Comparison of ENCODE assay signal across 1 cellular context in genomic region chr3:57961177-57961827, GRCh38.
TF ChIP-seq lines count a peak whose summit lies in the region.

No MANE protein-coding gene starts in this region.

TF ChIP-seq in HepG2, 621 proteins besides CTCF, POLR2A, EP300 and RAD21 (continued from another document and continues in another):
- TF ChIP-seq ZNF503 (CRISPR knock-in tag; IDR thresholded peaks at IDR 0.05) (peak; percentile 76), PBX3 (CRISPR knock-in tag; IDR thresholded peaks at IDR 0.05; ENCODE audit: borderline replicate concordance) (no peak), PCBP2 (optimal IDR thresholded peaks at IDR 0.05; ENCODE audit: low read depth, low read length, poor library complexity, severe bottlenecking) (no peak), ZMYM4 (CRISPR knock-in tag; IDR thresholded peaks at IDR 0.05) (peak; percentile 85), ZNF784 (CRISPR knock-in tag; IDR thresholded peaks at IDR 0.05; ENCODE audit: borderline replicate concordance) (0 out of 2 replicates have a peak, but pooled peaks have one; percentile 36), RXRA (CRISPR knock-in tag; IDR thresholded peaks at IDR 0.05) (peak; percentile 93), TERF1 (CRISPR knock-in tag; IDR thresholded peaks at IDR 0.05) (no peak), THAP9 (CRISPR knock-in tag; IDR thresholded peaks at IDR 0.05; ENCODE audit: borderline replicate concordance) (no peak), ZSCAN25 (CRISPR knock-in tag; IDR thresholded peaks at IDR 0.05) (no peak; the same call in 1 of the 2 replicates), ZNF558 (CRISPR knock-in tag; IDR thresholded peaks at IDR 0.05; ENCODE audit: borderline replicate concordance) (peak; percentile 58; the same call in 1 of the 2 replicates), ZNF704 (CRISPR knock-in tag; IDR thresholded peaks at IDR 0.05; ENCODE audit: borderline replicate concordance) (peak; percentile 37; the same call in 1 of the 2 replicates), ZNF790 (CRISPR knock-in tag; IDR thresholded peaks at IDR 0.05; ENCODE audit: borderline replicate concordance) (no peak), TCF7 (IDR thresholded peaks at IDR 0.05; ENCODE audit: low read depth) (peak; percentile 47; the same call in 1 of the 2 replicates), HOXA7 (CRISPR knock-in tag; IDR thresholded peaks at IDR 0.05) (no peak), EHMT2 (IDR thresholded peaks at IDR 0.05; ENCODE audit: borderline replicate concordance, low read depth, low read length) (no peak), ARHGAP35 (CRISPR knock-in tag; IDR thresholded peaks at IDR 0.05; ENCODE audit: borderline replicate concordance) (no peak), FOXJ3 (CRISPR knock-in tag; IDR thresholded peaks at IDR 0.05; ENCODE audit: borderline replicate concordance) (peak; percentile 85; the same call in 1 of the 2 replicates), NRL (CRISPR knock-in tag; IDR thresholded peaks at IDR 0.05; ENCODE audit: borderline replicate concordance) (0 out of 2 replicates have a peak, but pooled peaks have one; percentile 18), SAP130 (CRISPR knock-in tag; IDR thresholded peaks at IDR 0.05; ENCODE audit: low read depth) (peak; percentile 82), ZNF264 (CRISPR knock-in tag; IDR thresholded peaks at IDR 0.05) (peak; percentile 62; the same call in 1 of the 2 replicates), REST (IDR thresholded peaks at IDR 0.05; ENCODE audit: borderline replicate concordance in 1 of 2, low read depth in 1 of 2, low read length in 2 of 2) (no peak), ZNF75D (CRISPR knock-in tag; IDR thresholded peaks at IDR 0.05; ENCODE audit: borderline replicate concordance) (no peak), SNAPC2 (CRISPR knock-in tag; IDR thresholded peaks at IDR 0.05) (0 out of 2 replicates have a peak, but pooled peaks have one; percentile 31), ZBTB40 (IDR thresholded peaks at IDR 0.05) (no peak), ZBTB40 (CRISPR knock-in tag; IDR thresholded peaks at IDR 0.05) (no peak; the same call in 1 of the 2 replicates), ZIK1 (CRISPR knock-in tag; IDR thresholded peaks at IDR 0.05; ENCODE audit: borderline replicate concordance, low read depth) (no peak), ZBTB20 (CRISPR knock-in tag; IDR thresholded peaks at IDR 0.05; ENCODE audit: borderline replicate concordance, low read depth) (no peak; the same call in 1 of the 2 replicates), ZNF382 (CRISPR knock-in tag; IDR thresholded peaks at IDR 0.05; ENCODE audit: borderline replicate concordance) (no peak), NFE2 (CRISPR knock-in tag; IDR thresholded peaks at IDR 0.05) (no peak)
